9 cellular contexts compared by ENCODE assay signal in genomic region chr10:43409385-43410109, GRCh38. TPM values are rescaled to one million over a fixed set of nuclear protein-coding genes. Genes with fewer than 3 reads are reported as not detected.
DNase-seq lines count a peak whose midpoint lies in the region; ATAC-seq, FAIRE-seq and TF ChIP-seq lines count a peak whose summit lies in the region.
"Had no signal": no experiment of that assay in that cellular context is flagged by ENCODE, and none has a peak within 500 bp of the region (broad histone marks: within the 10 kb centered on the region; RNA-seq: fewer than 3 reads in every experiment).

No MANE protein-coding gene starts in this region.

- intact Hi-C loops in GM12878 (cut with micrococcal nuclease; ENCODE audit: unreplicated experiment), result loop anchor here (1.0 to 5.0 kb wide), 4 partner anchors 9 to 272 kb away; partner anchors contain the start of genes CSGALNACT2 and ZNF487
- intact Hi-C loops in left lung (cut with DNase I), result no loop called here

- H3K36me3 Mint-ChIP-seq in T-cell, result peaks cover 4% of the 10 kb centered on the region

- DNase-seq in NCI-H2029 (lab: John Stamatoyannopoulos, UW) (peak; percentile 8), NCI-H2029 treated with DMSO at 0.1 percent for 48 hours (lab: John Stamatoyannopoulos, UW) (no peak), T-cell (peak; percentile 35 to 77 (median 68)), GM12878 (ENCODE audit: low read depth, low spot score) (no peak), left lung (peak; percentile 72 to 89), NCI-H526 treated with DMSO at 0.1 percent for 48 hours (lab: John Stamatoyannopoulos, UW) (no peak), NCI-H1694 (lab: John Stamatoyannopoulos, UW) (no peak)
- peak; percentile 60 to 76 for DNase-seq in stimulated activated CD4-positive, alpha-beta T cell treated with anti-CD3 and anti-CD28 coated beads, Interleukin-4, amount 100 ng/mL, for 4 hours

- RAD21 ChIA-PET in GM12878 (lab: Charles Lee; ENCODE audit: unreplicated experiment), result interaction anchor here (1.0 to 1.4 kb wide), 2 partner anchors 10 to 14 kb away, joined by 3 to 5 read pairs; no protein-coding TSS in a partner anchor

- H3K27ac Mint-ChIP-seq in T-cell, result peak overlapping the region; percentile 94 to 99

- CTCF ChIA-PET in T-cell (lab: Charles Lee) (interaction anchor here in 1 of 2 donors (0.6 to 1.3 kb wide), 5 partner anchors 9 to 43 kb away, joined by 3 to 5 read pairs (median 4); no protein-coding TSS in a partner anchor), GM12878 (lab: Yijun Ruan, JAX) (interaction anchor here (0.6 to 1.0 kb wide), 3 partner anchors 9 to 205 kb away, joined by 3 read pairs; no protein-coding TSS in a partner anchor)

- H3K27me3 ChIP-seq in GM12878 (replicated peaks in 1 of 2; ENCODE audit: control insufficient read depth in 2 of 2, insufficient read depth in 2 of 2, low read length in 1 of 2) (no peaks in the 10 kb centered on the region), left lung (no peaks in the 10 kb centered on the region)

- H3K79me2 ChIP-seq in GM12878 (ENCODE audit: control insufficient read depth, insufficient read depth, low read length), result peaks cover 52% of the 10 kb centered on the region

- H3K9me3 ChIP-seq in GM12878 (replicated peaks; ENCODE audit: control insufficient read depth, insufficient read depth, low read length) (no peaks in the 10 kb centered on the region), left lung (no peaks in the 10 kb centered on the region)

- H2AFZ ChIP-seq in GM12878 (ENCODE audit: control insufficient read depth, low read depth, low read length), result peak overlapping the region; percentile 85

- 0 out of 2 replicates have a peak, but pooled peaks cover 4% of the 10 kb centered on the region for H4K20me1 ChIP-seq in GM12878 (ENCODE audit: control insufficient read depth, insufficient read depth)

- ATAC-seq in T-cell (replicated peaks in 1 of 4), result peak; percentile 1 to 15 (median 10)
- ATAC-seq in GM12878, result peak; percentile 45
- ATAC-seq in left lung, result peak; percentile 38

- TF ChIP-seq POLR2A in GM12878 (IDR thresholded peaks at IDR 0.05; ENCODE audit: low read depth, low read length), result no peak

- under 1% methylated on average over 44 of the region's 46 CpGs for WGBS in GM12878 (ENCODE audit: insufficient coverage, insufficient replicate concordance, low lambda C conversion rate, missing lambda C conversion rate)

- TF ChIP-seq CTCF in GM12878 (IDR thresholded peaks at IDR 0.05 in 2 of 3, conservative IDR thresholded peaks at IDR 0.05 in 1 of 3; ENCODE audit: control insufficient read depth in 2 of 3, extremely low read depth in 1 of 3, insufficient read depth in 1 of 3, low read depth in 3 of 3, low read length in 3 of 3), result 0 out of 6 replicates have a peak, but pooled peaks of 1 of the 3 experiments have one; percentile 0
- TF ChIP-seq CTCF in left lung (IDR thresholded peaks at IDR 0.05), result no peak

- POLR2A ChIA-PET in T-cell (lab: Charles Lee) (interaction anchor here in 1 of 2 donors (0.5 to 0.8 kb wide), 7 partner anchors 9 to 624 kb away, joined by 3 to 8 read pairs (median 6); no protein-coding TSS in a partner anchor), GM12878 (lab: Charles Lee) (interaction anchor here (0.6 to 1.7 kb wide), 6 partner anchors 9 to 198 kb away, joined by 3 to 10 read pairs (median 4); no protein-coding TSS in a partner anchor)

- SMC1A ChIA-PET in GM12878 (lab: Charles Lee; ENCODE audit: uncharacterized antibody, unreplicated experiment), result interaction anchor here (0.9 to 2.3 kb wide), 2 partner anchors 9 to 10 kb away, joined by 3 to 9 read pairs; no protein-coding TSS in a partner anchor

- H3K4me2 ChIP-seq in GM12878 (ENCODE audit: control insufficient read depth, insufficient read depth), result peak overlapping the region; percentile 91

- H3K27ac ChIP-seq in GM12878 (ENCODE audit: control insufficient read depth, insufficient read depth) (peak overlapping the region; percentile 95), left lung (peak overlapping the region; percentile 97 to 99)

- TF ChIP-seq EP300 in GM12878 (IDR thresholded peaks at IDR 0.05; ENCODE audit: borderline replicate concordance in 1 of 2, control insufficient read depth in 1 of 2, low read depth in 2 of 2, low read length in 2 of 2), result no peak

- peak overlapping the region; percentile 92 for H3K9ac ChIP-seq in GM12878 (ENCODE audit: control insufficient read depth, insufficient read depth, low read length)

- H3K4me1 Mint-ChIP-seq in T-cell, result peaks cover 20 to 44% (median 26%) of the 10 kb centered on the region in 3 donors

- no peaks in the 10 kb centered on the region for H3K27me3 Mint-ChIP-seq in T-cell

- H3K4me3 Mint-ChIP-seq in T-cell, result peak overlapping the region; percentile 94 to 100 (median 97)

- no peaks in the 10 kb centered on the region for H3K36me3 ChIP-seq in GM12878 (ENCODE audit: control insufficient read depth in 2 of 2, insufficient read depth in 2 of 2, low read length in 1 of 2)
- no peaks in the 10 kb centered on the region for H3K36me3 ChIP-seq in left lung

- TSS peak; percentile 91 for BruUV-seq in GM12878 (replicated peaks; lab: Mats Ljungman, UMichigan)

- H3K9me3 Mint-ChIP-seq in T-cell, result no peaks in the 10 kb centered on the region

- H3K4me1 ChIP-seq in GM12878 (ENCODE audit: control insufficient read depth, insufficient read depth, low read length) (no peaks in the 10 kb centered on the region), left lung (peaks cover 10 to 28% of the 10 kb centered on the region in 2 donors)

- no peak for TF ChIP-seq RAD21 in GM12878 (IDR thresholded peaks at IDR 0.05; ENCODE audit: insufficient read depth, low read depth, low read length)

- H3K4me3 ChIP-seq in GM12878 (peak overlapping the region; percentile 98), left lung (peak overlapping the region; percentile 46 to 75)

- in situ Hi-C loops in GM12878 (cut with MboI), result loop anchor here (10.0 to 25.0 kb wide), 4 partner anchors 272 to 1555 kb away; partner anchors contain the start of genes CSGALNACT2 and ZNF33B

- peak; percentile 74 for FAIRE-seq in GM12878 (lab: Jason Lieb, UNC)
- FAIRE-seq: islet of Langerhans had no signal

TF ChIP-seq in GM12878, 131 proteins besides CTCF, POLR2A, EP300 and RAD21 (continues in another document):
- TF ChIP-seq RELA (IDR thresholded peaks at IDR 0.05; ENCODE audit: borderline replicate concordance, partially characterized antibody), result peak; percentile 30

RNA-seq across cellular contexts. Expression of gene HNRNPF, which starts 0.6 kb away (rescaled TPM):
- total RNA-seq in T-cell (100 to 1,000 TPM; 124 to 224 (median 206) TPM), GM12878 (2014; rRNA removed) (291 and 315 TPM in 2 replicates), GM12878 (2014; rRNA removed; fragmentation: Illumina TruSeq; extraction: Trizol) (283 and 310 TPM in 2 replicates), GM12878 (2021) (372 and 373 TPM in 2 replicates), left lung (100 to 1,000 TPM; 161 to 230 TPM)
- 65.5 and 72.8 TPM in 2 replicates for total RNA-seq in GM12878 (2013; cell fraction: nucleolus; rRNA removed)
- polyA plus RNA-seq in GM12878 (2011; ENCODE audit: low read depth), result 97.4 TPM
- polyA plus RNA-seq in GM12878 (2011; rRNA removed) (262 and 295 TPM in 2 replicates), GM12878 (2014; fragmentation: Illumina TruSeq; extraction: Trizol) (228 and 321 TPM in 2 replicates), GM12878 (2014; fragmentation: Nextera tagmentation; extraction: Ambion mirVana) (100 to 1,000 TPM; 156 to 158 TPM), GM12878 (2014; rRNA removed) (306 and 313 TPM in 2 replicates), GM12878 (2016; fragmentation: Nextera tagmentation; extraction: Ambion mirVana) (100 to 1,000 TPM; 274 to 282 TPM)
- polyA plus RNA-seq in GM12878 (2011; cell fraction: cytosol; rRNA removed), result 225 and 283 TPM in 2 replicates
- polyA plus RNA-seq in GM12878 (2011; cell fraction: nucleus; rRNA removed), result 188 and 261 TPM in 2 replicates
- 141 and 169 TPM in 2 replicates for polyA plus RNA-seq in GM12878 (2012)
- polyA minus RNA-seq in GM12878 (2011; rRNA and poly(A)+ RNA removed), result 288 and 291 TPM in 2 replicates
- 89.5 and 109 TPM in 2 replicates for polyA minus RNA-seq in GM12878 (2011; cell fraction: cytosol; rRNA and poly(A)+ RNA removed)
- 32.3 and 63.9 TPM in 2 replicates for polyA minus RNA-seq in GM12878 (2011; cell fraction: nucleus; rRNA and poly(A)+ RNA removed)

RNA-seq across cellular contexts. Expression of gene ZNF487, which starts 27.4 kb away (rescaled TPM):
- 1 to 10 TPM; 3.2 to 8.5 (median 5.2) TPM for total RNA-seq in T-cell
- 1.5 and 2.5 TPM in 2 replicates for total RNA-seq in GM12878 (2013; cell fraction: nucleolus; rRNA removed)
- 1.5 and 1.8 TPM in 2 replicates for total RNA-seq in GM12878 (2014; rRNA removed)
- 1.6 and 2.0 TPM in 2 replicates for total RNA-seq in GM12878 (2014; rRNA removed; fragmentation: Illumina TruSeq; extraction: Trizol)
- total RNA-seq in GM12878 (2021), result 0.74 and 1.1 TPM in 2 replicates
- 0.54 TPM for polyA plus RNA-seq in GM12878 (2011; ENCODE audit: low read depth)
- 0.98 and 1.0 TPM in 2 replicates for polyA plus RNA-seq in GM12878 (2011; rRNA removed)
- 0.84 and 1.4 TPM in 2 replicates for polyA plus RNA-seq in GM12878 (2011; cell fraction: cytosol; rRNA removed)
- polyA plus RNA-seq in GM12878 (2011; cell fraction: nucleus; rRNA removed), result 0.28 and 0.50 TPM in 2 replicates
- 0.79 and 0.92 TPM in 2 replicates for polyA plus RNA-seq in GM12878 (2012)
- polyA plus RNA-seq in GM12878 (2014; fragmentation: Illumina TruSeq; extraction: Trizol), result 2.1 and 5.3 TPM in 2 replicates
- 1 to 10 TPM in 1 of 2 experiments, under 1 TPM in 1; 0.77 to 1.3 TPM for polyA plus RNA-seq in GM12878 (2014; fragmentation: Nextera tagmentation; extraction: Ambion mirVana)
- 0.72 and 1.4 TPM in 2 replicates for polyA plus RNA-seq in GM12878 (2014; rRNA removed)
- 1 to 10 TPM in 1 of 2 experiments, under 1 TPM in 1; 0.89 to 1.0 TPM for polyA plus RNA-seq in GM12878 (2016; fragmentation: Nextera tagmentation; extraction: Ambion mirVana)
- polyA minus RNA-seq in GM12878 (2011; rRNA and poly(A)+ RNA removed), result 0.72 and 1.2 TPM in 2 replicates
- not detected in 2 replicates for polyA minus RNA-seq in GM12878 (2011; cell fraction: cytosol; rRNA and poly(A)+ RNA removed)
- 0.24 and 0.57 TPM in 2 replicates for polyA minus RNA-seq in GM12878 (2011; cell fraction: nucleus; rRNA and poly(A)+ RNA removed)
- total RNA-seq in left lung, result 1 to 10 TPM; 4.4 to 4.7 TPM

RNA-seq across cellular contexts. Expression of gene FXYD4, which starts 38.1 kb away (rescaled TPM):
- total RNA-seq in T-cell, result not detected
- not detected in 2 replicates for total RNA-seq in GM12878 (2013; cell fraction: nucleolus; rRNA removed)
- total RNA-seq in GM12878 (2014; rRNA removed), result not detected in 2 replicates
- total RNA-seq in GM12878 (2014; rRNA removed; fragmentation: Illumina TruSeq; extraction: Trizol), result not detected in 2 replicates
- total RNA-seq in GM12878 (2021), result not detected in 2 replicates
- polyA plus RNA-seq in GM12878 (2011; ENCODE audit: low read depth), result not detected
- not detected in 2 replicates for polyA plus RNA-seq in GM12878 (2011; rRNA removed)
- not detected in 2 replicates for polyA plus RNA-seq in GM12878 (2011; cell fraction: cytosol; rRNA removed)
- not detected in 2 replicates for polyA plus RNA-seq in GM12878 (2011; cell fraction: nucleus; rRNA removed)
- not detected in 2 replicates for polyA plus RNA-seq in GM12878 (2012)
- not detected in 2 replicates for polyA plus RNA-seq in GM12878 (2014; fragmentation: Illumina TruSeq; extraction: Trizol)
- not detected for polyA plus RNA-seq in GM12878 (2014; fragmentation: Nextera tagmentation; extraction: Ambion mirVana)
- not detected in 2 replicates for polyA plus RNA-seq in GM12878 (2014; rRNA removed)
- not detected for polyA plus RNA-seq in GM12878 (2016; fragmentation: Nextera tagmentation; extraction: Ambion mirVana)
- not detected in 2 replicates for polyA minus RNA-seq in GM12878 (2011; rRNA and poly(A)+ RNA removed)
- not detected in 2 replicates for polyA minus RNA-seq in GM12878 (2011; cell fraction: cytosol; rRNA and poly(A)+ RNA removed)
- not detected in 2 replicates for polyA minus RNA-seq in GM12878 (2011; cell fraction: nucleus; rRNA and poly(A)+ RNA removed)
- 1 to 10 TPM; 1.0 to 6.0 TPM for total RNA-seq in left lung

Comparison
In these comparisons a context has a peak if more than half of its experiments do, and no peak if none do; other contexts are left out.
1. DNase-seq: peak in NCI-H2029 (single experiment), T-cell (34 of 34), left lung (2 of 2) and stimulated activated CD4-positive, alpha-beta T cell treated with anti-CD3 and anti-CD28 coated beads, Interleukin-4, amount 100 ng/mL, for 4 hours (2 of 2); none in NCI-H2029 treated with DMSO at 0.1 percent for 48 hours (single experiment), GM12878 (single experiment), NCI-H526 treated with DMSO at 0.1 percent for 48 hours (single experiment) and NCI-H1694 (single experiment).
2. Peak in every context shown above with its lines, with median percentiles within 50 percentile points of each other: ATAC-seq.